17 cellular contexts compared by ENCODE assay signal in genomic region chr15:67037694-67038093, GRCh38. TPM values are rescaled to one million over a fixed set of nuclear protein-coding genes. Genes with fewer than 3 reads are reported as not detected.
DNase-seq lines count a peak whose midpoint lies in the region; ATAC-seq and TF ChIP-seq lines count a peak whose summit lies in the region.
"Had no signal": no experiment of that assay in that cellular context is flagged by ENCODE, and none has a peak within 500 bp of the region (broad histone marks: within the 10 kb centered on the region; RNA-seq: fewer than 3 reads in every experiment).

No MANE protein-coding gene starts in this region.

- no peak overlapping the region for H3K4me2 ChIP-seq in HCT116 (ENCODE audit: low read length)
- H3K4me2 ChIP-seq in neural progenitor cell, result peak overlapping the region; percentile 63

- peaks cover 35% of the 10 kb centered on the region for H3F3A ChIP-seq in neural progenitor cell (ENCODE audit: low read depth)

- no peaks in the 10 kb centered on the region for H3K9me2 ChIP-seq in HCT116 (ENCODE audit: insufficient read depth)

- BruUV-seq in HCT116 (replicated peaks; lab: Mats Ljungman, UMichigan), result no TSS peak

- RAD21 ChIA-PET in HCT116 (lab: Charles Lee; ENCODE audit: low non-redundant PET in 1 of 2, low total read pairs in 2 of 2, uncharacterized antibody in 2 of 2, unreplicated experiment in 2 of 2), result interaction anchor here (0.6 to 1.4 kb wide), 3 partner anchors 10 to 91 kb away, joined by 3 to 4 read pairs (median 4); no protein-coding TSS in a partner anchor

- no peak overlapping the region for H3K4me3 Mint-ChIP-seq in neural progenitor cell
- H3K4me3 Mint-ChIP-seq: CD8-positive, alpha-beta T cell had no signal

- H4K20me1 ChIP-seq in HCT116 (ENCODE audit: insufficient read depth), result no peaks in the 10 kb centered on the region
- no peaks in the 10 kb centered on the region for H4K20me1 ChIP-seq in neural progenitor cell (ENCODE audit: low read depth)

- intact Hi-C loops in HCT116 (cut with micrococcal nuclease), result no loop called here
- intact Hi-C loops in lower lobe of right lung (cut with DNase I), result no loop called here

- POLR2A ChIA-PET in HCT116 (lab: Charles Lee), result interaction anchor here (0.6 kb wide), 1 partner anchor 413 kb away, joined by 3 read pairs; no protein-coding TSS in a partner anchor

- no peak overlapping the region for H3K4me3 ChIP-seq in HCT116 (replicated peaks in 1 of 2; ENCODE audit: low read depth in 1 of 2, low read length in 2 of 2)
- no peak overlapping the region for H3K4me3 ChIP-seq in SK-N-MC
- no peak overlapping the region for H3K4me3 ChIP-seq in neural progenitor cell
- H3K4me3 ChIP-seq in lower lobe of right lung, result no peak overlapping the region
- H3K4me3 ChIP-seq: GM23248 had no signal

- no peaks in the 10 kb centered on the region for H3K36me3 ChIP-seq in HCT116 (ENCODE audit: control insufficient read depth in 1 of 2, insufficient read depth in 2 of 2, low read length in 2 of 2)
- no peaks in the 10 kb centered on the region for H3K36me3 ChIP-seq in SK-N-MC (ENCODE audit: insufficient read depth, low read length)
- H3K36me3 ChIP-seq in neural progenitor cell, result no peaks in the 10 kb centered on the region
- no peaks in the 10 kb centered on the region for H3K36me3 ChIP-seq in lower lobe of right lung
- H3K36me3 ChIP-seq: BE2C had no signal

- H3K27me3 ChIP-seq in HCT116 (ENCODE audit: insufficient read depth, low read length) (no peaks in the 10 kb centered on the region), neural progenitor cell (peaks cover 23% of the 10 kb centered on the region), lower lobe of right lung (ENCODE audit: low read depth) (peaks cover 8% of the 10 kb centered on the region)

- H3K36me3 Mint-ChIP-seq in neural progenitor cell, result no peaks in the 10 kb centered on the region
- H3K36me3 Mint-ChIP-seq: CD8-positive, alpha-beta T cell had no signal

- H3K9me3 ChIP-seq in HCT116 (ENCODE audit: control insufficient read depth in 1 of 2, insufficient read depth in 1 of 2, low read depth in 1 of 2, low read length in 2 of 2) (no peaks in the 10 kb centered on the region), SK-N-MC (ENCODE audit: low read depth, low read length) (no peaks in the 10 kb centered on the region), neural progenitor cell (ENCODE audit: low read depth) (no peaks in the 10 kb centered on the region), lower lobe of right lung (no peaks in the 10 kb centered on the region)
- H3K9me3 ChIP-seq: BE2C had no signal

- TF ChIP-seq POLR2A in HCT116 (IDR thresholded peaks at IDR 0.05; ENCODE audit: borderline replicate concordance, extremely low read depth, insufficient read depth, insufficient read length), result no peak

- no peak overlapping the region for H3K27ac Mint-ChIP-seq in neural progenitor cell
- H3K27ac Mint-ChIP-seq: CD8-positive, alpha-beta T cell had no signal

- H3K79me2 ChIP-seq in HCT116 (ENCODE audit: insufficient read depth, low read length) (no peaks in the 10 kb centered on the region), neural progenitor cell (ENCODE audit: low read depth) (no peaks in the 10 kb centered on the region)

- peaks cover 0 to 18% of the 10 kb centered on the region in 2 experiments; a peak in 3 of 4 replicates for H3K4me1 ChIP-seq in HCT116 (ENCODE audit: control insufficient read depth in 1 of 2, insufficient read depth in 2 of 2, low read length in 2 of 2)
- peaks cover 54% of the 10 kb centered on the region for H3K4me1 ChIP-seq in neural progenitor cell
- H3K4me1 ChIP-seq in lower lobe of right lung, result peaks cover 15% of the 10 kb centered on the region
- H3K4me1 ChIP-seq: BE2C had no signal

- ATAC-seq in HCT116, result no peak
- ATAC-seq in lower lobe of right lung, result no peak
- ATAC-seq: CD8-positive, alpha-beta T cell had no signal

- H3K9me3 Mint-ChIP-seq in neural progenitor cell, result no peaks in the 10 kb centered on the region
- H3K9me3 Mint-ChIP-seq: CD8-positive, alpha-beta T cell had no signal

- no peak for TF ChIP-seq RAD21 in HCT116 (IDR thresholded peaks at IDR 0.05; ENCODE audit: low read depth)

- H2AFZ ChIP-seq in HCT116 (ENCODE audit: low read depth, low read length, poor library complexity, severe bottlenecking) (no peak overlapping the region), neural progenitor cell (replicated peaks) (no peak overlapping the region)
- H2AFZ ChIP-seq: GM23248 had no signal

- CTCF ChIA-PET in HCT116 (lab: Charles Lee), result interaction anchor here (0.8 kb wide), 1 partner anchor 91 kb away, joined by 3 read pairs; no protein-coding TSS in a partner anchor

- H3K9ac ChIP-seq in HCT116 (ENCODE audit: low read length) (0 out of 2 replicates have a peak overlapping the region, but pooled peaks have one; percentile 3), SK-N-MC (ENCODE audit: insufficient read length) (no peak overlapping the region), neural progenitor cell (no peak overlapping the region)
- H3K9ac ChIP-seq: GM23248 had no signal

- peaks cover 35% of the 10 kb centered on the region for H3K4me1 Mint-ChIP-seq in neural progenitor cell

- peaks cover 4% of the 10 kb centered on the region for H3K27me3 Mint-ChIP-seq in neural progenitor cell (ENCODE audit: insufficient read depth, low read depth)

- H3K27ac ChIP-seq in HCT116 (ENCODE audit: low read depth, low read length) (no peak overlapping the region), SK-N-MC (peak overlapping the region; percentile 27; the same call in 1 of the 2 replicates), neural progenitor cell (no peak overlapping the region), lower lobe of right lung (no peak overlapping the region)
- H3K27ac ChIP-seq: GM23248 had no signal

- peak; percentile 17 for DNase-seq in NCI-H82 (lab: John Stamatoyannopoulos, UW)
- DNase-seq in NCI-H82 treated with DMSO at 0.1 percent for 48 hours (lab: John Stamatoyannopoulos, UW; ENCODE audit: unreplicated experiment), result no peak
- no peak for DNase-seq in HCT116 (ENCODE audit: low read depth, low spot score)
- no peak for DNase-seq in SK-N-MC (ENCODE audit: low read depth, low spot score)
- no peak for DNase-seq in neural progenitor cell (ENCODE audit: low spot score)
- DNase-seq in NCI-H2081 treated with DMSO at 0.1 percent for 48 hours (lab: John Stamatoyannopoulos, UW), result no peak
- no peak for DNase-seq in glomerular visceral epithelial cell (ENCODE audit: extremely low spot score)
- no peak for DNase-seq in lower lobe of right lung
- DNase-seq: 8988T; BE2C; CD8-positive, alpha-beta T cell; GM23248; HCEC 1CT; NCI-H1417 treated with DMSO at 0.1 percent for 48 hours; NCI-H2081; NCI-H226; NCI-H524 treated with DMSO at 0.1 percent for 48 hours had no signal

- TF ChIP-seq CTCF in HCT116 (IDR thresholded peaks at IDR 0.05 in 2 of 3, conservative IDR thresholded peaks at IDR 0.05 in 1 of 3; ENCODE audit: borderline replicate concordance in 1 of 3, insufficient read depth in 1 of 3, low read depth in 2 of 3, low read length in 2 of 3) (no peak), neural progenitor cell (IDR thresholded peaks at IDR 0.05) (no peak), lower lobe of right lung (IDR thresholded peaks at IDR 0.05) (no peak)

TF ChIP-seq in HCT116, 20 proteins besides CTCF, POLR2A, EP300 and RAD21:
- no peak for TF ChIP-seq ZFX (IDR thresholded peaks at IDR 0.05)
TF ChIP-seq in HCT116: peak in this region for 0.

RNA-seq across cellular contexts. Expression of gene SMAD3, which starts 27.7 kb away (rescaled TPM):
- total RNA-seq in HCT116 (2021; ENCODE audit: unreplicated experiment) (89.2 TPM), neural progenitor cell (ENCODE audit: low replicate concordance) (12.5 and 14.3 TPM in 2 replicates), lower lobe of right lung (25.7 TPM)
- 54.4 and 57.6 TPM in 2 replicates for polyA plus RNA-seq in HCT116 (2012)
